8 cellular contexts compared by ENCODE assay signal in genomic region chr5:131169810-131170539, GRCh38. TPM values are rescaled to one million over a fixed set of nuclear protein-coding genes. Genes with fewer than 3 reads are reported as not detected.
DNase-seq lines count a peak whose midpoint lies in the region; ATAC-seq and FAIRE-seq lines count a peak whose summit lies in the region.

No MANE protein-coding gene starts in this region.

- no peak for FAIRE-seq in RCC 7860 (lab: Jason Lieb, UNC)

- CTCF ChIA-PET in activated CD4-positive, alpha-beta memory T cell treated with anti-CD3 and anti-CD28 coated beads for 36 hours (lab: Charles Lee) = no interaction called here

- H3K4me3 ChIP-seq in iPS-11a (ENCODE audit: low read depth, low read length) = peak overlapping the region; percentile 80

- intact Hi-C loops in activated CD4-positive, alpha-beta memory T cell treated with anti-CD3 and anti-CD28 coated beads for 36 hours (cut with micrococcal nuclease) = loop anchor here (1.0 to 10.0 kb wide), 9 partner anchors 39 to 465 kb away; partner anchors contain the start of gene RAPGEF6

- no peaks in the 10 kb centered on the region for H3K27me3 Mint-ChIP-seq in activated CD4-positive, alpha-beta memory T cell treated with anti-CD3 and anti-CD28 coated beads for 36 hours
- H3K27me3 Mint-ChIP-seq in stimulated activated naive CD8-positive, alpha-beta T cell treated with anti-CD3 and anti-CD28 coated beads, Interleukin-15, amount 100 ng/mL, for 72 hours = no peaks in the 10 kb centered on the region

- H3K4me1 Mint-ChIP-seq in activated CD4-positive, alpha-beta memory T cell treated with anti-CD3 and anti-CD28 coated beads for 36 hours (ENCODE audit: low read depth) = peaks cover 40% of the 10 kb centered on the region
- peaks cover 56% of the 10 kb centered on the region for H3K4me1 Mint-ChIP-seq in stimulated activated naive CD8-positive, alpha-beta T cell treated with anti-CD3 and anti-CD28 coated beads, Interleukin-15, amount 100 ng/mL, for 72 hours

- H3K9me3 Mint-ChIP-seq in activated CD4-positive, alpha-beta memory T cell treated with anti-CD3 and anti-CD28 coated beads for 36 hours = no peaks in the 10 kb centered on the region
- H3K9me3 Mint-ChIP-seq in stimulated activated naive CD8-positive, alpha-beta T cell treated with anti-CD3 and anti-CD28 coated beads, Interleukin-15, amount 100 ng/mL, for 72 hours = no peaks in the 10 kb centered on the region

- POLR2A ChIA-PET in activated CD4-positive, alpha-beta memory T cell treated with anti-CD3 and anti-CD28 coated beads for 36 hours (lab: Charles Lee) = no interaction called here

- DNase-seq in NCI-H510A treated with DMSO at 0.1 percent for 48 hours (lab: John Stamatoyannopoulos, UW) (peak; percentile 4), NCI-H510A (lab: John Stamatoyannopoulos, UW) (no peak), RCC 7860 (ENCODE audit: low spot score) (no peak), DMS 273 (lab: John Stamatoyannopoulos, UW; ENCODE audit: unreplicated experiment) (no peak)
- DNase-seq in activated CD4-positive, alpha-beta memory T cell treated with anti-CD3 and anti-CD28 coated beads for 36 hours = no peak
- no peak for DNase-seq in stimulated activated naive CD8-positive, alpha-beta T cell treated with anti-CD3 and anti-CD28 coated beads, Interleukin-15, amount 100 ng/mL, for 72 hours

- H3K4me3 Mint-ChIP-seq in activated CD4-positive, alpha-beta memory T cell treated with anti-CD3 and anti-CD28 coated beads for 36 hours = peak overlapping the region; percentile 97
- peak overlapping the region; percentile 96 to 98 for H3K4me3 Mint-ChIP-seq in stimulated activated naive CD8-positive, alpha-beta T cell treated with anti-CD3 and anti-CD28 coated beads, Interleukin-15, amount 100 ng/mL, for 72 hours

- no peak for ATAC-seq in stimulated activated naive CD8-positive, alpha-beta T cell treated with anti-CD3 and anti-CD28 coated beads, Interleukin-15, amount 100 ng/mL, for 72 hours
- no peak for ATAC-seq in esophagus mucosa

- H3K27ac Mint-ChIP-seq in activated CD4-positive, alpha-beta memory T cell treated with anti-CD3 and anti-CD28 coated beads for 36 hours = peak overlapping the region; percentile 92
- H3K27ac Mint-ChIP-seq in stimulated activated naive CD8-positive, alpha-beta T cell treated with anti-CD3 and anti-CD28 coated beads, Interleukin-15, amount 100 ng/mL, for 72 hours = peak overlapping the region; percentile 88 to 97

- peaks cover 4% of the 10 kb centered on the region for H3K36me3 Mint-ChIP-seq in activated CD4-positive, alpha-beta memory T cell treated with anti-CD3 and anti-CD28 coated beads for 36 hours

RNA-seq across cellular contexts. Expression of gene LYRM7, which starts 0.8 kb away (rescaled TPM):
- total RNA-seq in activated CD4-positive, alpha-beta memory T cell treated with anti-CD3 and anti-CD28 coated beads for 36 hours = 10 to 100 TPM; 16.6 to 18.6 TPM
- total RNA-seq in esophagus mucosa = 5.3 TPM

RNA-seq across cellular contexts. Expression of gene HINT1, which starts 4.9 kb away (rescaled TPM):
- total RNA-seq in activated CD4-positive, alpha-beta memory T cell treated with anti-CD3 and anti-CD28 coated beads for 36 hours = 100 to 1,000 TPM; 349 to 361 TPM
- 181 TPM for total RNA-seq in esophagus mucosa
